ENCODE assay signal across 8 cellular contexts in genomic region chr6:73262701-73263569, GRCh38. TPM values are rescaled to one million over a fixed set of nuclear protein-coding genes. Genes with fewer than 3 reads are reported as not detected.
DNase-seq lines count a peak whose midpoint lies in the region; ATAC-seq and TF ChIP-seq lines count a peak whose summit lies in the region.

TSS of gene KHDC1 (minus strand) at chr6:73263196. CDS start at chr6:73242517, 20,679 bp downstream.

- CTCF ChIA-PET in WTC11 (lab: Charles Lee) = interaction anchor here (0.6 to 2.2 kb wide), 4 partner anchors 45 to 128 kb away, joined by 3 to 5 read pairs (median 3); no protein-coding TSS in a partner anchor

- H3K9me3 Mint-ChIP-seq in WTC11 = no peaks in the 10 kb centered on the region

- DNase-seq in NK-92 treated with Interleukin-12 subunit alpha and Interleukin-12 subunit beta, amount 100 ng/mL, for 24 hours (lab: John Stamatoyannopoulos, UW) = peak; percentile 61
- DNase-seq in NK-92 (lab: John Stamatoyannopoulos, UW; ENCODE audit: unreplicated experiment) (no peak), NCI-H1930 (lab: John Stamatoyannopoulos, UW) (peak; percentile 62 to 64), WTC11 (ENCODE audit: low spot score) (peak; percentile 66), cerebellum (ENCODE audit: low spot score) (peak; percentile 79), left lobe of liver (ENCODE audit: low spot score) (no peak)
- DNase-seq in stimulated activated CD4-positive, alpha-beta T cell treated with anti-CD3 and anti-CD28 coated beads, Interleukin-4, amount 100 ng/mL, for 1 hour = peak; percentile 61

- POLR2A ChIA-PET in WTC11 (lab: Charles Lee) = interaction anchor here (0.6 kb wide), 1 partner anchor 125 kb away, joined by 3 read pairs; no protein-coding TSS in a partner anchor

- no peak within 1 kb of the TSS for H3K27ac Mint-ChIP-seq in WTC11

- peaks cover 33% of the 10 kb centered on the region for H3K4me1 Mint-ChIP-seq in WTC11

- TF ChIP-seq CTCF in WTC11 (IDR thresholded peaks at IDR 0.05) = no peak

- H3K36me3 Mint-ChIP-seq in WTC11 = peaks cover 18% of the 10 kb centered on the region

- H3K27me3 Mint-ChIP-seq in WTC11 (ENCODE audit: low read depth) = 0 out of 2 replicates have a peak, but pooled peaks cover 3% of the 10 kb centered on the region

- peak; percentile 95 for ATAC-seq in HG02763 (IDR thresholded peaks at IDR 0.05; ENCODE audit: unreplicated experiment)
- ATAC-seq in WTC11 = peak; percentile 91
- ATAC-seq in left lobe of liver = peak; percentile 62

- peak within 1 kb of the TSS; percentile 76 for H3K4me3 Mint-ChIP-seq in WTC11

TF ChIP-seq in WTC11, 78 proteins besides CTCF, POLR2A, EP300 and RAD21 (continues in another document):
- TF ChIP-seq GRHL2 (CRISPR knock-in tag; IDR thresholded peaks at IDR 0.05; ENCODE audit: insufficient replicate concordance, severe bottlenecking) (no peak), RORB (CRISPR knock-in tag; IDR thresholded peaks at IDR 0.05) (no peak), RELA (CRISPR knock-in tag; IDR thresholded peaks at IDR 0.05; ENCODE audit: borderline replicate concordance) (peak; percentile 87; the same call in 1 of the 2 replicates), TEAD1 (CRISPR knock-in tag; IDR thresholded peaks at IDR 0.05) (peak; percentile 64), ZNF138 (CRISPR knock-in tag; conservative IDR thresholded peaks at IDR 0.05) (peak; percentile 90), ZBTB21 (CRISPR knock-in tag; IDR thresholded peaks at IDR 0.05; ENCODE audit: borderline replicate concordance) (peak; percentile 18; the same call in 1 of the 2 replicates), ZNF671 (CRISPR knock-in tag; IDR thresholded peaks at IDR 0.05) (no peak), MAX (CRISPR knock-in tag; IDR thresholded peaks at IDR 0.05) (peak; percentile 92), SMAD3 (CRISPR knock-in tag; IDR thresholded peaks at IDR 0.05; ENCODE audit: borderline replicate concordance) (peak; percentile 67; the same call in 1 of the 2 replicates), SMAD4 (CRISPR knock-in tag; IDR thresholded peaks at IDR 0.05) (peak; percentile 12; the same call in 1 of the 2 replicates)
- TF ChIP-seq, protein P1, sequence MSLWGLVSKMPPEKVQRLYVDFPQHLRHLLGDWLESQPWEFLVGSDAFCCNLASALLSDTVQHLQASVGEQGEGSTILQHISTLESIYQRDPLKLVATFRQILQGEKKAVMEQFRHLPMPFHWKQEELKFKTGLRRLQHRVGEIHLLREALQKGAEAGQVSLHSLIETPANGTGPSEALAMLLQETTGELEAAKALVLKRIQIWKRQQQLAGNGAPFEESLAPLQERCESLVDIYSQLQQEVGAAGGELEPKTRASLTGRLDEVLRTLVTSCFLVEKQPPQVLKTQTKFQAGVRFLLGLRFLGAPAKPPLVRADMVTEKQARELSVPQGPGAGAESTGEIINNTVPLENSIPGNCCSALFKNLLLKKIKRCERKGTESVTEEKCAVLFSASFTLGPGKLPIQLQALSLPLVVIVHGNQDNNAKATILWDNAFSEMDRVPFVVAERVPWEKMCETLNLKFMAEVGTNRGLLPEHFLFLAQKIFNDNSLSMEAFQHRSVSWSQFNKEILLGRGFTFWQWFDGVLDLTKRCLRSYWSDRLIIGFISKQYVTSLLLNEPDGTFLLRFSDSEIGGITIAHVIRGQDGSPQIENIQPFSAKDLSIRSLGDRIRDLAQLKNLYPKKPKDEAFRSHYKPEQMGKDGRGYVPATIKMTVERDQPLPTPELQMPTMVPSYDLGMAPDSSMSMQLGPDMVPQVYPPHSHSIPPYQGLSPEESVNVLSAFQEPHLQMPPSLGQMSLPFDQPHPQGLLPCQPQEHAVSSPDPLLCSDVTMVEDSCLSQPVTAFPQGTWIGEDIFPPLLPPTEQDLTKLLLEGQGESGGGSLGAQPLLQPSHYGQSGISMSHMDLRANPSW (CRISPR knock-in tag; conservative IDR thresholded peaks at IDR 0.05; ENCODE audit: low read depth) = no peak
- TF ChIP-seq, protein P2, sequence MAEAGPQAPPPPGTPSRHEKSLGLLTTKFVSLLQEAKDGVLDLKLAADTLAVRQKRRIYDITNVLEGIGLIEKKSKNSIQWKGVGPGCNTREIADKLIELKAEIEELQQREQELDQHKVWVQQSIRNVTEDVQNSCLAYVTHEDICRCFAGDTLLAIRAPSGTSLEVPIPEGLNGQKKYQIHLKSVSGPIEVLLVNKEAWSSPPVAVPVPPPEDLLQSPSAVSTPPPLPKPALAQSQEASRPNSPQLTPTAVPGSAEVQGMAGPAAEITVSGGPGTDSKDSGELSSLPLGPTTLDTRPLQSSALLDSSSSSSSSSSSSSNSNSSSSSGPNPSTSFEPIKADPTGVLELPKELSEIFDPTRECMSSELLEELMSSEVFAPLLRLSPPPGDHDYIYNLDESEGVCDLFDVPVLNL (CRISPR knock-in tag; IDR thresholded peaks at IDR 0.05; ENCODE audit: borderline replicate concordance, low read depth) = peak; percentile 79; the same call in 1 of the 2 replicates
- TF ChIP-seq, protein P3, sequence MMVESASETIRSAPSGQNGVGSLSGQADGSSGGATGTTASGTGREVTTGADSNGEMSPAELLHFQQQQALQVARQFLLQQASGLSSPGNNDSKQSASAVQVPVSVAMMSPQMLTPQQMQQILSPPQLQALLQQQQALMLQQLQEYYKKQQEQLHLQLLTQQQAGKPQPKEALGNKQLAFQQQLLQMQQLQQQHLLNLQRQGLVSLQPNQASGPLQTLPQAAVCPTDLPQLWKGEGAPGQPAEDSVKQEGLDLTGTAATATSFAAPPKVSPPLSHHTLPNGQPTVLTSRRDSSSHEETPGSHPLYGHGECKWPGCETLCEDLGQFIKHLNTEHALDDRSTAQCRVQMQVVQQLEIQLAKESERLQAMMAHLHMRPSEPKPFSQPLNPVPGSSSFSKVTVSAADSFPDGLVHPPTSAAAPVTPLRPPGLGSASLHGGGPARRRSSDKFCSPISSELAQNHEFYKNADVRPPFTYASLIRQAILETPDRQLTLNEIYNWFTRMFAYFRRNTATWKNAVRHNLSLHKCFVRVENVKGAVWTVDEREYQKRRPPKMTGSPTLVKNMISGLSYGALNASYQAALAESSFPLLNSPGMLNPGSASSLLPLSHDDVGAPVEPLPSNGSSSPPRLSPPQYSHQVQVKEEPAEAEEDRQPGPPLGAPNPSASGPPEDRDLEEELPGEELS (CRISPR knock-in tag; IDR thresholded peaks at IDR 0.05) = peak; percentile 93
- TF ChIP-seq, protein P4, sequence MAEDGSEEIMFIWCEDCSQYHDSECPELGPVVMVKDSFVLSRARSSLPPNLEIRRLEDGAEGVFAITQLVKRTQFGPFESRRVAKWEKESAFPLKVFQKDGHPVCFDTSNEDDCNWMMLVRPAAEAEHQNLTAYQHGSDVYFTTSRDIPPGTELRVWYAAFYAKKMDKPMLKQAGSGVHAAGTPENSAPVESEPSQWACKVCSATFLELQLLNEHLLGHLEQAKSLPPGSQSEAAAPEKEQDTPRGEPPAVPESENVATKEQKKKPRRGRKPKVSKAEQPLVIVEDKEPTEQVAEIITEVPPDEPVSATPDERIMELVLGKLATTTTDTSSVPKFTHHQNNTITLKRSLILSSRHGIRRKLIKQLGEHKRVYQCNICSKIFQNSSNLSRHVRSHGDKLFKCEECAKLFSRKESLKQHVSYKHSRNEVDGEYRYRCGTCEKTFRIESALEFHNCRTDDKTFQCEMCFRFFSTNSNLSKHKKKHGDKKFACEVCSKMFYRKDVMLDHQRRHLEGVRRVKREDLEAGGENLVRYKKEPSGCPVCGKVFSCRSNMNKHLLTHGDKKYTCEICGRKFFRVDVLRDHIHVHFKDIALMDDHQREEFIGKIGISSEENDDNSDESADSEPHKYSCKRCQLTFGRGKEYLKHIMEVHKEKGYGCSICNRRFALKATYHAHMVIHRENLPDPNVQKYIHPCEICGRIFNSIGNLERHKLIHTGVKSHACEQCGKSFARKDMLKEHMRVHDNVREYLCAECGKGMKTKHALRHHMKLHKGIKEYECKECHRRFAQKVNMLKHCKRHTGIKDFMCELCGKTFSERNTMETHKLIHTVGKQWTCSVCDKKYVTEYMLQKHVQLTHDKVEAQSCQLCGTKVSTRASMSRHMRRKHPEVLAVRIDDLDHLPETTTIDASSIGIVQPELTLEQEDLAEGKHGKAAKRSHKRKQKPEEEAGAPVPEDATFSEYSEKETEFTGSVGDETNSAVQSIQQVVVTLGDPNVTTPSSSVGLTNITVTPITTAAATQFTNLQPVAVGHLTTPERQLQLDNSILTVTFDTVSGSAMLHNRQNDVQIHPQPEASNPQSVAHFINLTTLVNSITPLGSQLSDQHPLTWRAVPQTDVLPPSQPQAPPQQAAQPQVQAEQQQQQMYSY (CRISPR knock-in tag; IDR thresholded peaks at IDR 0.05) = 0 out of 2 replicates have a peak, but pooled peaks have one; percentile 33
- TF ChIP-seq, protein P5, sequence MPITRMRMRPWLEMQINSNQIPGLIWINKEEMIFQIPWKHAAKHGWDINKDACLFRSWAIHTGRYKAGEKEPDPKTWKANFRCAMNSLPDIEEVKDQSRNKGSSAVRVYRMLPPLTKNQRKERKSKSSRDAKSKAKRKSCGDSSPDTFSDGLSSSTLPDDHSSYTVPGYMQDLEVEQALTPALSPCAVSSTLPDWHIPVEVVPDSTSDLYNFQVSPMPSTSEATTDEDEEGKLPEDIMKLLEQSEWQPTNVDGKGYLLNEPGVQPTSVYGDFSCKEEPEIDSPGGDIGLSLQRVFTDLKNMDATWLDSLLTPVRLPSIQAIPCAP (CRISPR knock-in tag; IDR thresholded peaks at IDR 0.05) = 0 out of 2 replicates have a peak, but pooled peaks have one; percentile 82

RNA-seq across cellular contexts. Expression of gene KHDC1, which starts in this region (rescaled TPM):
- total RNA-seq in WTC11 (2021) (7.3 to 8.9 TPM (median 7.7 TPM) in 3 replicates), cerebellum (7.2 TPM), left lobe of liver (not detected)

Comparison
In these comparisons a context has a peak if more than half of its experiments do, and no peak if none do; other contexts are left out.
1. DNase-seq: peak in NK-92 treated with Interleukin-12 subunit alpha and Interleukin-12 subunit beta, amount 100 ng/mL, for 24 hours (single experiment), NCI-H1930 (2 of 2), WTC11 (single experiment), cerebellum (single experiment) and stimulated activated CD4-positive, alpha-beta T cell treated with anti-CD3 and anti-CD28 coated beads, Interleukin-4, amount 100 ng/mL, for 1 hour (single experiment); none in NK-92 (single experiment) and left lobe of liver (single experiment).
2. Peak in ATAC-seq in left lobe of liver; RNA of the gene not detected or under 1 TPM.
3. Peak in every context shown above with its lines, with median percentiles within 50 percentile points of each other: ATAC-seq.